ENCODE assay signal across 8 cellular contexts in genomic region chr17:81394831-81395599, GRCh38. TPM values are rescaled to one million over a fixed set of nuclear protein-coding genes. Genes with fewer than 3 reads are reported as not detected.
DNase-seq lines count a peak whose midpoint lies in the region; ATAC-seq, FAIRE-seq and TF ChIP-seq lines count a peak whose summit lies in the region.

Gene BAHCC1 (plus strand): TSS chr17:81395457. CDS start chr17:81399740, 4,283 bp downstream.

- H3T11ph ChIP-seq in H9 (ENCODE audit: low read length): no peak within 1 kb of the TSS

- H3K36me3 ChIP-seq in small intestine (ENCODE audit: control insufficient read depth in 2 of 2, insufficient read depth in 2 of 2, low read length in 2 of 2): no peaks in the 10 kb centered on the region

- no peak within 1 kb of the TSS; a peak in 3 of 7 replicates for H3K27ac Mint-ChIP-seq in H9

- no peak within 1 kb of the TSS for H2AFZ ChIP-seq in H9 (ENCODE audit: low read length)

- peak within 1 kb of the TSS; percentile 64 to 84 for H3K4me3 Mint-ChIP-seq in H9

- H3K4ac ChIP-seq in H9 (ENCODE audit: low read depth, low read length): no peak within 1 kb of the TSS

- no peak within 1 kb of the TSS for H2BK120ac ChIP-seq in H9 (ENCODE audit: low read depth, low read length, poor library complexity, severe bottlenecking)

- H3K36me3 Mint-ChIP-seq in H9 (ENCODE audit: insufficient read depth in 1 of 3, low read depth in 3 of 3): peaks cover 0 to 7% (median 4%) of the 10 kb centered on the region in 3 experiments; a peak in 3 of 7 replicates

- no peak within 1 kb of the TSS for H2BK12ac ChIP-seq in H9 (ENCODE audit: insufficient read length, low read depth, low read length)

- FAIRE-seq in small intestine (lab: Jason Lieb, UNC): no peak

- no peak within 1 kb of the TSS for H2BK5ac ChIP-seq in H9 (ENCODE audit: insufficient read length, low read length)

- H3K27me3 ChIP-seq in H9 (ENCODE audit: insufficient read depth, low read length) (peaks cover 40% of the 10 kb centered on the region), small intestine (ENCODE audit: control insufficient read depth in 2 of 2, insufficient read depth in 2 of 2, low read length in 2 of 2) (peaks cover 0 to 3% of the 10 kb centered on the region in 2 donors)

- peak within 1 kb of the TSS; percentile 57 to 78 for H3K4me3 ChIP-seq in small intestine (ENCODE audit: low read depth in 1 of 2, low read length in 2 of 2)

- ATAC-seq in GM21723 (IDR thresholded peaks at IDR 0.05; ENCODE audit: unreplicated experiment): no peak

- no peaks in the 10 kb centered on the region for H3K79me2 ChIP-seq in H9 (ENCODE audit: insufficient read depth, low read length)

- H3K79me1 ChIP-seq in H9 (ENCODE audit: insufficient read depth, low read depth, low read length, poor library complexity, severe bottlenecking): no peaks in the 10 kb centered on the region

- H3K23me2 ChIP-seq in H9 (ENCODE audit: insufficient read length, low read depth, low read length, poor library complexity, severe bottlenecking): peaks cover 41% of the 10 kb centered on the region

- H3K4me1 Mint-ChIP-seq in H9: peaks cover 20 to 51% of the 10 kb centered on the region in 2 experiments

- WGBS in H9 (ENCODE audit: extremely low coverage, insufficient read length, low lambda C conversion rate): no CpG with 5 or more reads among the region's 49 CpGs
- WGBS in small intestine, 3 donors: 1 to 2% (median 1%) methylated on average over 48 to 49 of the region's 49 CpGs

- H3K9me3 Mint-ChIP-seq in H9: peaks cover 0 to 6% of the 10 kb centered on the region in 2 experiments; a peak in 1 of 5 replicates

- H4K5ac ChIP-seq in H9 (ENCODE audit: insufficient read length, low read depth, low read length): no peak within 1 kb of the TSS

- no peak within 1 kb of the TSS for H3K56ac ChIP-seq in H9 (ENCODE audit: insufficient read length, low read depth, low read length)

- no peak within 1 kb of the TSS for H2BK15ac ChIP-seq in H9 (ENCODE audit: low read depth, low read length)

- H3K14ac ChIP-seq in H9 (ENCODE audit: insufficient read depth, low read length): no peak within 1 kb of the TSS; the same call in 1 of the 2 replicates

- H2BK20ac ChIP-seq in H9 (ENCODE audit: low read depth, low read length, poor library complexity, severe bottlenecking): no peak within 1 kb of the TSS

- DNase-seq in AG08396 (ENCODE audit: low spot score) (peak; percentile 100), H9 (peak; percentile 100), NCI-H446 (lab: John Stamatoyannopoulos, UW) (peak; percentile 99 to 100), cerebellar nuclear complex (lab: John Stamatoyannopoulos, UW) (peak; percentile 95 to 100), inferior parietal cortex (ENCODE audit: extremely low spot score) (peak; percentile 100), small intestine (peak; percentile 100)
- DNase-seq in activated CD4-positive, alpha-beta T cell treated with anti-CD3 and anti-CD28 coated beads for 24 hours (ENCODE audit: low read depth in 2 of 2): peak; percentile 79 to 94

- H3K4me1 ChIP-seq in H9 (ENCODE audit: insufficient read depth, low read length) (no peaks in the 10 kb centered on the region), small intestine (ENCODE audit: control insufficient read depth in 2 of 2, insufficient read depth in 1 of 2, low read depth in 1 of 2, low read length in 1 of 2) (peaks cover 0 to 8% of the 10 kb centered on the region in 2 donors)

- H3K9me3 ChIP-seq in H9 (ENCODE audit: control insufficient read depth, low read depth, low read length) (no peaks in the 10 kb centered on the region), small intestine (ENCODE audit: control insufficient read depth, low read depth) (no peaks in the 10 kb centered on the region)

- no peak within 1 kb of the TSS for H3K27ac ChIP-seq in H9 (ENCODE audit: insufficient read length, low read depth, low read length)
- peak within 1 kb of the TSS; percentile 88 to 90 for H3K27ac ChIP-seq in small intestine (ENCODE audit: low read depth in 1 of 2, low read length in 1 of 2)

- H4K8ac ChIP-seq in H9 (replicated peaks; ENCODE audit: insufficient read length, low read depth, low read length): no peak within 1 kb of the TSS

- H3K23ac ChIP-seq in H9 (ENCODE audit: insufficient read length, low read depth, low read length): no peak within 1 kb of the TSS

- peak within 1 kb of the TSS; percentile 52 for H3K4me2 ChIP-seq in H9 (ENCODE audit: insufficient read depth, insufficient read length, low read length)

- no peaks in the 10 kb centered on the region for H4K20me1 ChIP-seq in H9 (ENCODE audit: control insufficient read depth, insufficient read depth, insufficient read length)

- no peak within 1 kb of the TSS for H3K9ac ChIP-seq in H9 (ENCODE audit: extremely low read depth, insufficient read length, low read length)

- peaks cover 54% of the 10 kb centered on the region for H3K27me3 Mint-ChIP-seq in H9 (ENCODE audit: low read depth)

- H3K18ac ChIP-seq in H9 (ENCODE audit: insufficient read length, low read depth, low read length): peak within 1 kb of the TSS; percentile 10

- no peak for TF ChIP-seq CTCF in H9 (conservative IDR thresholded peaks at IDR 0.05)

- H2AK5ac ChIP-seq in H9 (ENCODE audit: insufficient read length, low read length): no peak within 1 kb of the TSS

- H4K91ac ChIP-seq in H9 (ENCODE audit: insufficient read length, low read depth, low read length): no peak within 1 kb of the TSS

RNA-seq across cellular contexts. Expression of gene BAHCC1, which starts in this region (rescaled TPM):
- total RNA-seq in H9 (2021): 1.7 and 3.1 TPM in 2 replicates
- polyA plus RNA-seq in small intestine: 10 to 100 TPM in 1 of 3 donors, 1 to 10 TPM in 2; 2.2 to 13.4 (median 6.3) TPM
